12 cellular contexts compared by ENCODE assay signal in the genomic region with DNA sequence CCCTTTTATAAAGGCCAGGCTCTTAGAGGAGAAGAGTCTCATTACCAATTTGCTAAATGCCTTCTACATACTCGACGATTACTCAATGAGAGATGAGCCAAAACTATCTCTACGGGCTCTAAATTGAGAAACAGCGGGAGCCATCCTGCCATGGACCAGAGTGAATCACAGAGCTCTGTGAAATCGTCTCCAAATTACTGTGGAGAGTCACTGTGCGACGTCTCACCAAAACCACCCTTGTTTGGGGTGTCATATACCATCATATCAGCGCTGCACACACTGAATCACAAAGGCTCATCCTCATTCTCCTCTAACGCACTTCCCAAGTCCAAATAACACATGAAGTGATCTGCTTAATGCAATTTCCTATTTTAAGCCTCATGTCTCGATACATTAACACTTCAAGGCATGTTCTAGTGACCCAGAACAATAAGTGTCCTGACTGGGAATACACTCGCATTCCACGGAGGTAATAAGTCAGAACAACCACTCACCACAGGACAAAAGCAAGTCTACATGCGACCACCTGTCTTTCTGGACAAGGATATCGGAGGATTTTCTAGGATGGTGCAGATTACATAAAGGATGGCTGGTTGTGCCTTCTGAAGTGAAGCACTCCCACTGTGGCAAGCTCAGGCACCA. TPM values are rescaled to one million over a fixed set of nuclear protein-coding genes. Genes with fewer than 3 reads are reported as not detected.
DNase-seq lines count a peak whose midpoint lies in the region; ATAC-seq and TF ChIP-seq lines count a peak whose summit lies in the region.
"Had no signal": no experiment of that assay in that cellular context is flagged by ENCODE, and none has a peak within 500 bp of the region (broad histone marks: within the 10 kb centered on the region; RNA-seq: fewer than 3 reads in every experiment).

No MANE protein-coding gene starts in this region.

- H3K36me3 ChIP-seq in MG63 (peaks cover 19% of the 10 kb centered on the region), mucosa of descending colon (ENCODE audit: low read depth) (no peaks in the 10 kb centered on the region)
- H3K36me3 ChIP-seq: ovary had no signal

- peak; percentile 21 for ATAC-seq in mucosa of descending colon
- ATAC-seq in HG02610 (IDR thresholded peaks at IDR 0.05; ENCODE audit: unreplicated experiment), result no peak

- intact Hi-C loops in mucosa of descending colon (cut with DNase I, micrococcal nuclease), result no loop called here

- no peaks in the 10 kb centered on the region for H3K4me1 ChIP-seq in mucosa of descending colon (ENCODE audit: low read depth)

- peak overlapping the region; percentile 8 for H3K27ac ChIP-seq in caudate nucleus (ENCODE audit: low read depth, low read length)
- peak overlapping the region; percentile 13 for H3K27ac ChIP-seq in temporal lobe (ENCODE audit: low read depth, low read length)

- H3K9me3 ChIP-seq in MG63 (no peaks in the 10 kb centered on the region), mucosa of descending colon (no peaks in the 10 kb centered on the region)
- H3K9me3 ChIP-seq: ovary had no signal

- DNase-seq in MG63 (peak; percentile 26), caudate nucleus (lab: John Stamatoyannopoulos, UW) (no peak), mucosa of descending colon (no peak), NCI-H69 (lab: John Stamatoyannopoulos, UW) (no peak)
- DNase-seq in activated effector memory CD4-positive, alpha-beta T cell treated with Interleukin-2 at 50 U/mL for 16 hours, result no peak
- DNase-seq: activated CD4-positive, alpha-beta T cell treated with anti-CD3 and anti-CD28 coated beads for 4 hours; activated gamma-delta T cell treated with Interleukin-2 at 50 U/mL for 16 hours; KG1; NCI-H2081 had no signal

- no peak for TF ChIP-seq CTCF in mucosa of descending colon (IDR thresholded peaks at IDR 0.05)

- no peaks in the 10 kb centered on the region for H3K27me3 ChIP-seq in MG63
- H3K27me3 ChIP-seq: ovary had no signal

- H3K4me3 ChIP-seq in MG63 (no peak overlapping the region), mucosa of descending colon (no peak overlapping the region)
- H3K4me3 ChIP-seq: ovary had no signal

RNA-seq across cellular contexts. Expression of gene NID1, which starts 44.4 kb away (rescaled TPM):
- 10.8 and 14.4 TPM in 2 replicates for total RNA-seq in MG63 (2014; rRNA removed; shearing (Covaris generic); ENCODE audit: low replicate concordance)
- total RNA-seq in mucosa of descending colon, result 100 to 1,000 TPM in 1 of 3 donors, 10 to 100 TPM in 1, 1 to 10 TPM in 1; 7.2 to 118 (median 36.7) TPM
- total RNA-seq in temporal lobe, result 24.3 TPM
